14 cellular contexts compared by ENCODE assay signal in genomic region chr1:93353286-93353685, GRCh38. TPM values are rescaled to one million over a fixed set of nuclear protein-coding genes. Genes with fewer than 3 reads are reported as not detected.
DNase-seq lines count a peak whose midpoint lies in the region; ATAC-seq and TF ChIP-seq lines count a peak whose summit lies in the region.
"Had no signal": no experiment of that assay in that cellular context is flagged by ENCODE, and none has a peak within 500 bp of the region (broad histone marks: within the 10 kb centered on the region; RNA-seq: fewer than 3 reads in every experiment).

No MANE protein-coding gene starts in this region.

- H3K4me1 ChIP-seq in tibial artery, result peaks cover 0 to 77% (median 27%) of the 10 kb centered on the region in 4 donors

- peak overlapping the region; percentile 61 for H3K27ac Mint-ChIP-seq in activated naive CD8-positive, alpha-beta T cell
- H3K27ac Mint-ChIP-seq in activated naive CD8-positive, alpha-beta T cell treated with anti-CD3 and anti-CD28 coated beads, Interleukin-2, amount 50 U/mL, for 24 hours, result no peak overlapping the region
- H3K27ac Mint-ChIP-seq in activated T-helper 1 cell treated with anti-CD3 and anti-CD28 coated beads, Interleukin-12 subunit alpha, Interleukin-12 subunit beta, Interleukin-2, Interleukin-4 antibody, amounts not matched to agents 30 ng/mL and 10 ng/mL and 1 ng/mL, durations not matched to agents 14 hours and 24 hours and 36 hours, result peak overlapping the region; percentile 12
- peak overlapping the region in 2 of 7 donors; percentile 10 to 69 for H3K27ac Mint-ChIP-seq in CD14-positive monocyte
- H3K27ac Mint-ChIP-seq: dendritic cell treated with granulocyte-macrophage colony-stimulating factor and Interleukin-4, amounts not matched to agents 40 ng/mL and 50 ng/mL, for 4 days had no signal

- no peak for DNase-seq in activated naive CD8-positive, alpha-beta T cell treated with anti-CD3 and anti-CD28 coated beads, Interleukin-2, amount 50 U/mL, for 24 hours
- DNase-seq in activated T-helper 1 cell treated with anti-CD3 and anti-CD28 coated beads, Interleukin-12 subunit alpha, Interleukin-12 subunit beta, Interleukin-2, Interleukin-4 antibody, amounts not matched to agents 30 ng/mL and 10 ng/mL and 1 ng/mL, durations not matched to agents 14 hours and 24 hours and 36 hours (ENCODE audit: low spot score), result no peak
- peak; percentile 63 for DNase-seq in fibroblast of the aortic adventitia (ENCODE audit: low read depth)
- no peak for DNase-seq in tibial artery
- DNase-seq in SKM-1 treated with dmso at 0.1 percent for 144 hours (lab: John Stamatoyannopoulos, UW; ENCODE audit: unreplicated experiment), result no peak
- no peak for DNase-seq in OCI-M2 (lab: John Stamatoyannopoulos, UW; ENCODE audit: unreplicated experiment)
- DNase-seq in CD14-positive monocyte (ENCODE audit: low spot score), result no peak
- DNase-seq: adrenal gland, islet precursor cell, NCI-H2029 treated with DMSO at 0.1 percent for 48 hours, psoas muscle, Right ventricle myocardium superior had no signal

- H3K9me3 ChIP-seq in tibial artery, result no peaks in the 10 kb centered on the region
- H3K9me3 ChIP-seq: psoas muscle had no signal

- H3K27me3 Mint-ChIP-seq in activated naive CD8-positive, alpha-beta T cell, result no peaks in the 10 kb centered on the region
- H3K27me3 Mint-ChIP-seq in activated naive CD8-positive, alpha-beta T cell treated with anti-CD3 and anti-CD28 coated beads, Interleukin-2, amount 50 U/mL, for 24 hours, result no peaks in the 10 kb centered on the region
- no peaks in the 10 kb centered on the region for H3K27me3 Mint-ChIP-seq in activated T-helper 1 cell treated with anti-CD3 and anti-CD28 coated beads, Interleukin-12 subunit alpha, Interleukin-12 subunit beta, Interleukin-2, Interleukin-4 antibody, amounts not matched to agents 30 ng/mL and 10 ng/mL and 1 ng/mL, durations not matched to agents 14 hours and 24 hours and 36 hours (ENCODE audit: insufficient read depth)
- peaks cover 0 to 2% (median 0%) of the 10 kb centered on the region in 3 donors for H3K27me3 Mint-ChIP-seq in CD14-positive monocyte (ENCODE audit: low read depth in 3 of 3)
- H3K27me3 Mint-ChIP-seq: dendritic cell treated with granulocyte-macrophage colony-stimulating factor and Interleukin-4, amounts not matched to agents 40 ng/mL and 50 ng/mL, for 4 days had no signal

- H3K27ac ChIP-seq in tibial artery, result peak overlapping the region; percentile 23 to 56
- H3K27ac ChIP-seq: adrenal gland, psoas muscle had no signal

- H3K9me3 Mint-ChIP-seq in activated naive CD8-positive, alpha-beta T cell (ENCODE audit: low read depth), result no peaks in the 10 kb centered on the region
- H3K9me3 Mint-ChIP-seq in activated naive CD8-positive, alpha-beta T cell treated with anti-CD3 and anti-CD28 coated beads, Interleukin-2, amount 50 U/mL, for 24 hours, result no peaks in the 10 kb centered on the region
- H3K9me3 Mint-ChIP-seq in activated T-helper 1 cell treated with anti-CD3 and anti-CD28 coated beads, Interleukin-12 subunit alpha, Interleukin-12 subunit beta, Interleukin-2, Interleukin-4 antibody, amounts not matched to agents 30 ng/mL and 10 ng/mL and 1 ng/mL, durations not matched to agents 14 hours and 24 hours and 36 hours, result no peaks in the 10 kb centered on the region
- peaks cover 0 to 1% (median 0%) of the 10 kb centered on the region in 7 donors for H3K9me3 Mint-ChIP-seq in CD14-positive monocyte
- H3K9me3 Mint-ChIP-seq: dendritic cell treated with granulocyte-macrophage colony-stimulating factor and Interleukin-4, amounts not matched to agents 40 ng/mL and 50 ng/mL, for 4 days had no signal

- ATAC-seq in activated naive CD8-positive, alpha-beta T cell treated with anti-CD3 and anti-CD28 coated beads, Interleukin-2, amount 50 U/mL, for 24 hours, result no peak
- ATAC-seq: psoas muscle had no signal

- H3K4me3 ChIP-seq in fibroblast of the aortic adventitia (ENCODE audit: low read depth, low read length), result no peak overlapping the region
- no peak overlapping the region for H3K4me3 ChIP-seq in tibial artery
- H3K4me3 ChIP-seq: adrenal gland, psoas muscle had no signal

- H3K4me3 Mint-ChIP-seq in activated naive CD8-positive, alpha-beta T cell, result peak overlapping the region; percentile 1
- no peak overlapping the region for H3K4me3 Mint-ChIP-seq in activated naive CD8-positive, alpha-beta T cell treated with anti-CD3 and anti-CD28 coated beads, Interleukin-2, amount 50 U/mL, for 24 hours
- peak overlapping the region; percentile 7 for H3K4me3 Mint-ChIP-seq in activated T-helper 1 cell treated with anti-CD3 and anti-CD28 coated beads, Interleukin-12 subunit alpha, Interleukin-12 subunit beta, Interleukin-2, Interleukin-4 antibody, amounts not matched to agents 30 ng/mL and 10 ng/mL and 1 ng/mL, durations not matched to agents 14 hours and 24 hours and 36 hours
- H3K4me3 Mint-ChIP-seq in CD14-positive monocyte, result no peak overlapping the region
- H3K4me3 Mint-ChIP-seq: dendritic cell treated with granulocyte-macrophage colony-stimulating factor and Interleukin-4, amounts not matched to agents 40 ng/mL and 50 ng/mL, for 4 days had no signal

- TF ChIP-seq CTCF in fibroblast of the aortic adventitia (IDR thresholded peaks at IDR 0.05; ENCODE audit: insufficient read depth, low read length) (no peak), tibial artery (IDR thresholded peaks at IDR 0.05) (no peak), CD14-positive monocyte (IDR thresholded peaks at IDR 0.05) (no peak)

- no peaks in the 10 kb centered on the region for H3K27me3 ChIP-seq in tibial artery
- H3K27me3 ChIP-seq: adrenal gland had no signal

- intact Hi-C loops in activated T-helper 1 cell treated with anti-CD3 and anti-CD28 coated beads, Interleukin-12 subunit alpha, Interleukin-12 subunit beta, Interleukin-2, Interleukin-4 antibody, amounts not matched to agents 30 ng/mL and 10 ng/mL and 1 ng/mL, durations not matched to agents 14 hours and 24 hours and 36 hours (cut with micrococcal nuclease), result loop anchor here (1.0 kb wide), 1 partner anchor 8 kb away; the partner anchor contains the start of gene DR1
- intact Hi-C loops in tibial artery (cut with DNase I; ENCODE audit: low total_unique reads) (no loop called here), CD14-positive monocyte (cut with micrococcal nuclease) (loop anchor here in 1 of 2 donors (10.0 kb wide), 1 partner anchor 492 kb away; no protein-coding TSS in a partner anchor)

- peaks cover 18 to 31% (median 27%) of the 10 kb centered on the region in 3 donors for H3K36me3 ChIP-seq in tibial artery

- peaks cover 71% of the 10 kb centered on the region for H3K4me1 Mint-ChIP-seq in activated naive CD8-positive, alpha-beta T cell (ENCODE audit: low read depth)
- H3K4me1 Mint-ChIP-seq in activated naive CD8-positive, alpha-beta T cell treated with anti-CD3 and anti-CD28 coated beads, Interleukin-2, amount 50 U/mL, for 24 hours, result peaks cover 68% of the 10 kb centered on the region
- peaks cover 72% of the 10 kb centered on the region for H3K4me1 Mint-ChIP-seq in activated T-helper 1 cell treated with anti-CD3 and anti-CD28 coated beads, Interleukin-12 subunit alpha, Interleukin-12 subunit beta, Interleukin-2, Interleukin-4 antibody, amounts not matched to agents 30 ng/mL and 10 ng/mL and 1 ng/mL, durations not matched to agents 14 hours and 24 hours and 36 hours (ENCODE audit: low read depth)
- peaks cover 43% of the 10 kb centered on the region for H3K4me1 Mint-ChIP-seq in CD14-positive monocyte

- H3K36me3 Mint-ChIP-seq in activated naive CD8-positive, alpha-beta T cell, result peaks cover 13% of the 10 kb centered on the region
- peaks cover 60% of the 10 kb centered on the region for H3K36me3 Mint-ChIP-seq in activated naive CD8-positive, alpha-beta T cell treated with anti-CD3 and anti-CD28 coated beads, Interleukin-2, amount 50 U/mL, for 24 hours (ENCODE audit: low read depth)
- H3K36me3 Mint-ChIP-seq in activated T-helper 1 cell treated with anti-CD3 and anti-CD28 coated beads, Interleukin-12 subunit alpha, Interleukin-12 subunit beta, Interleukin-2, Interleukin-4 antibody, amounts not matched to agents 30 ng/mL and 10 ng/mL and 1 ng/mL, durations not matched to agents 14 hours and 24 hours and 36 hours (ENCODE audit: low read depth), result peaks cover 41% of the 10 kb centered on the region
- peaks cover 45 to 51% of the 10 kb centered on the region in 2 donors for H3K36me3 Mint-ChIP-seq in CD14-positive monocyte

RNA-seq across cellular contexts. Expression of gene DR1, which starts 7.6 kb away (rescaled TPM):
- total RNA-seq in activated T-helper 1 cell treated with anti-CD3 and anti-CD28 coated beads, Interleukin-12 subunit alpha, Interleukin-12 subunit beta, Interleukin-2, Interleukin-4 antibody, amounts not matched to agents 30 ng/mL and 10 ng/mL and 1 ng/mL, durations not matched to agents 14 hours and 24 hours and 36 hours, result 101 and 106 TPM in 2 replicates
- 11.8 and 60.6 TPM in 2 replicates for total RNA-seq in fibroblast of the aortic adventitia (ENCODE audit: low replicate concordance)
- 10 to 100 TPM; 61.0 to 61.8 TPM for polyA plus RNA-seq in CD14-positive monocyte

Comparison
In these comparisons a context has a peak if more than half of its experiments do, and no peak if none do; other contexts are left out.
1. H3K4me3 Mint-ChIP-seq: peak in activated naive CD8-positive, alpha-beta T cell (single experiment) and activated T-helper 1 cell treated with anti-CD3 and anti-CD28 coated beads, Interleukin-12 subunit alpha, Interleukin-12 subunit beta, Interleukin-2, Interleukin-4 antibody, amounts not matched to agents 30 ng/mL and 10 ng/mL and 1 ng/mL, durations not matched to agents 14 hours and 24 hours and 36 hours (single experiment); none in activated naive CD8-positive, alpha-beta T cell treated with anti-CD3 and anti-CD28 coated beads, Interleukin-2, amount 50 U/mL, for 24 hours (single experiment) and CD14-positive monocyte (0 of 2).